ENCODE assay signal across 1 cellular context in the genomic region with DNA sequence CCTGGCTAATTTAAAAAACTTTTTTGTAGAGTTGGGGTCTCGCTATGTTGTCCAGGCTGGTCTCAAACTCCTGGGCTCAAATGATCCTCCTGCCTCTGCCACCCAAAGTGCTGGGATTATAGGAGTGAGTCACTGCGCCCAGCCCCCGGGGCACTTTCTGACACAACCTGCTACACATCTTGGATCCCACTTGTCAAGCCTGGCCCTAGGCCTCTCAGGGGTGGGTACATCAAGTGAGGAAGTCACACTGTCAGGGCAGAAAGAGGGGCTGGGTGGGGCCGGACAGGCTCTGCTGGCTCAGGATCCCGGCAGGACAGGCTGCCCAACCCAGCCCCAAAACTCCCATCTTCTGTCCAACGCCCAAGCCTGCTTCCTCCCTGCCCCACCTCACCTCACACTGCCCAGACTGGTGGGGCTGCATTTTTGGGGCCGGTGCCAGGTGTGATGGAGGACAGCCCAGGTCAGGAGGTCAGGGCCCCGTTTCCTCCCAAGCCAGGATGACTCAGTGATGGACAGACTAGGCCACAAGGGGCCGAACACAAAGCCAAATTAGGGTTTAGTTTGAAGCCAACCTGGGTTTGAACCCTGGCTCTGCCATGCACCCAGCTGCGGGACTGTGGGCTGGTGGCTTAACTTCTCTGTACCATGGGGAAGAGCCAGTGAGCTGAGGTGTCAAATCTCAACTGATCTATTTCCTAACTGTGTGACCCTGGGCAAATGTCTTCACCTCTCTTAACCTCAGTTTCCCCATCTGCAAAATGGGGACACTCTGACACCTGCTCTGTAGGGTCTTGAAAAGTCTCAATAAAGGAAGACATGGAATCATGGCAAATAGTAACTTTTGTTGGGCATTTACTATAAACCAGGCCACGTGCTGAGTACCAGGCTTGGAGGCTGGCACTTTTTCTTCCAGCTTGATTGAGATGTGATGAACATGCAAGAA.
A peak's percentile ranks its signal among the peaks of the same experiment; 100 is the strongest.
TF ChIP-seq lines count a peak whose summit lies in the region.

No MANE protein-coding gene starts in this region.

TF ChIP-seq in SK-N-SH, 30 proteins besides CTCF, POLR2A, EP300 and RAD21:
- TF ChIP-seq ELF1 (IDR thresholded peaks at IDR 0.05) (no peak), RCOR1 (IDR thresholded peaks at IDR 0.05; ENCODE audit: low read length) (no peak), FOSL2 (IDR thresholded peaks at IDR 0.05; ENCODE audit: borderline replicate concordance, low read depth) (peak; percentile 51), TCF12 (IDR thresholded peaks at IDR 0.05) (no peak), NFIC (IDR thresholded peaks at IDR 0.05; ENCODE audit: borderline replicate concordance) (peak; percentile 62), RXRA (IDR thresholded peaks at IDR 0.05; ENCODE audit: borderline replicate concordance, low read depth) (peak; percentile 36; the same call in 1 of the 2 replicates)
TF ChIP-seq in SK-N-SH: peak in this region for 3.
